Comparison of ENCODE assay signal across 34 cellular contexts in genomic region chr4:160567634-160568033, GRCh38.
"Had no signal": no experiment of that assay in that cellular context is flagged by ENCODE, and none has a peak within 500 bp of the region (broad histone marks: within the 10 kb centered on the region; RNA-seq: fewer than 3 reads in every experiment).

No MANE protein-coding gene starts in this region.

- H3K4me3 ChIP-seq: MG63 had no signal

- H3K36me3 ChIP-seq: MG63 had no signal

- H3K27me3 ChIP-seq: MG63 had no signal

- H3K9me3 ChIP-seq: MG63 had no signal

- DNase-seq: Kasumi-1, MG63, MM.1S, MV-4-11, NCI-H1048, NCI-H1092, NCI-H1092 treated with DMSO at 0.1 percent for 48 hours, NCI-H1105, NCI-H1105 treated with DMSO at 0.1 percent for 48 hours, NCI-H1417, NCI-H1417 treated with DMSO at 0.1 percent for 48 hours, NCI-H1436, NCI-H1436 treated with DMSO at 0.1 percent for 48 hours, NCI-H146, NCI-H1694, NCI-H1694 treated with DMSO at 0.1 percent for 48 hours, NCI-H187, NCI-H187 treated with DMSO at 0.1 percent for 48 hours, NCI-H1930, NCI-H2029, NCI-H2029 treated with DMSO at 0.1 percent for 48 hours, NCI-H2081, NCI-H2081 treated with DMSO at 0.1 percent for 48 hours, NCI-H2107, NCI-H2171, NCI-H2171 treated with DMSO at 0.1 percent for 48 hours, NCI-H2227 treated with DMSO at 0.1 percent for 48 hours, NCI-H226, NCI-H345, NCI-H446, NCI-H446 treated with DMSO at 0.1 percent for 48 hours, NCI-H510A, NCI-H524, NCI-H524 treated with DMSO at 0.1 percent for 48 hours had no signal
